In genomic region chr10:96077181-96077580, GRCh38 we compare ENCODE assay signal across 2 cellular contexts.
TF ChIP-seq lines count a peak whose summit lies in the region.

No MANE protein-coding gene starts in this region.

TF ChIP-seq in GM12891, 5 proteins besides CTCF, POLR2A, EP300 and RAD21 (continued from another document):
- TF ChIP-seq POLR2AphosphoS5 (IDR thresholded peaks at IDR 0.05; ENCODE audit: low read depth, low read length): no peak
- no peak for TF ChIP-seq SPI1 (IDR thresholded peaks at IDR 0.05; ENCODE audit: low read depth, low read length)
- no peak for TF ChIP-seq PAX5 (IDR thresholded peaks at IDR 0.05; ENCODE audit: insufficient read depth, low read length, severe bottlenecking)
- no peak for TF ChIP-seq TAF1 (IDR thresholded peaks at IDR 0.05; ENCODE audit: low read depth, low read length)
TF ChIP-seq in GM12891: peak in this region for 0.

TF ChIP-seq in GM23338, 12 proteins besides CTCF, POLR2A, EP300 and RAD21:
- no peak for TF ChIP-seq ETS1 (IDR thresholded peaks at IDR 0.05)
- TF ChIP-seq CREB1 (CRISPR knock-in tag; IDR thresholded peaks at IDR 0.05; ENCODE audit: low read depth): no peak
- TF ChIP-seq ZNF331 (CRISPR knock-in tag; IDR thresholded peaks at IDR 0.05; ENCODE audit: low read depth): no peak
- no peak for TF ChIP-seq REST (IDR thresholded peaks at IDR 0.05; ENCODE audit: unreplicated experiment)
- TF ChIP-seq STAT1 (IDR thresholded peaks at IDR 0.05; ENCODE audit: unreplicated experiment): no peak
- no peak for TF ChIP-seq NANOG (IDR thresholded peaks at IDR 0.05; ENCODE audit: borderline replicate concordance)
- TF ChIP-seq JUNB (IDR thresholded peaks at IDR 0.05; ENCODE audit: unreplicated experiment): no peak
- no peak for TF ChIP-seq ZNF114 (CRISPR knock-in tag; IDR thresholded peaks at IDR 0.05)
- TF ChIP-seq EZH2phosphoT487 (IDR thresholded peaks at IDR 0.05; ENCODE audit: unreplicated experiment): no peak
- no peak for TF ChIP-seq ZNF462 (CRISPR knock-in tag; IDR thresholded peaks at IDR 0.05)
- no peak for TF ChIP-seq POLR2AphosphoS5 (IDR thresholded peaks at IDR 0.05; ENCODE audit: low read depth)
- TF ChIP-seq EZH2 (IDR thresholded peaks at IDR 0.05; ENCODE audit: low read depth, unreplicated experiment): no peak
TF ChIP-seq in GM23338: peak in this region for 0.
